ENCODE assay signal across 1 cellular context in the genomic region with DNA sequence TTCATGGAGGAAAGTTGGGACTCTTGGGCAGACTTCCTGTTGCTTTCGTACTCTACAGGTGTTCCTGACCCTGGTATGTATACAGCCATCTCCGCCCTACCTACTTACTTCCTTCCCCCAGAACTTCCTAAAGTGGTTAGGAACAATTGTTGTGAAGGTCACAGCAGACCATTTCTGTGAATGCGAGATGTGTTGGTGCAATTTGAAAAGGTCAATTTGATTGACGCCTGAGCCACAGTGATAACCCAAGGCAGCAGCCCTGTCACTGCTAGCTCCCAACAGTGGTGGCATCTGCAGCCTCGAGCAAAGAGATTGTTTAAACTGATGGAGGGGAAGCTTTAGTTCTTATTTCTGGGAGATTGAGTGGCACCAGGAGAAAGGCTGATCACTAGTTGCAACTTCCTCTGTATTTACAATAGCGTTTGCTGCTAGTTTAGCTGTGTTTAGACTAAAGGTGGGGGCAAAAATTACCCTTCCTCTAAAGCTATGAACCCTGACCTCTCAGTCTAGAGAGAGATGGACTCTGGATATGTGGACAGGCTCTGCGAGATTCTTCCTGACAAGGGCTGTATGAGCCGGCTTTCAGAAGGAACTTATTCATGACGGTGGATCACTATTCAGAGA.
TF ChIP-seq lines count a peak whose summit lies in the region.

No MANE protein-coding gene starts in this region.

TF ChIP-seq in HepG2, 621 proteins besides CTCF, POLR2A, EP300 and RAD21 (continued from another document and continues in another):
- TF ChIP-seq, protein P1, sequence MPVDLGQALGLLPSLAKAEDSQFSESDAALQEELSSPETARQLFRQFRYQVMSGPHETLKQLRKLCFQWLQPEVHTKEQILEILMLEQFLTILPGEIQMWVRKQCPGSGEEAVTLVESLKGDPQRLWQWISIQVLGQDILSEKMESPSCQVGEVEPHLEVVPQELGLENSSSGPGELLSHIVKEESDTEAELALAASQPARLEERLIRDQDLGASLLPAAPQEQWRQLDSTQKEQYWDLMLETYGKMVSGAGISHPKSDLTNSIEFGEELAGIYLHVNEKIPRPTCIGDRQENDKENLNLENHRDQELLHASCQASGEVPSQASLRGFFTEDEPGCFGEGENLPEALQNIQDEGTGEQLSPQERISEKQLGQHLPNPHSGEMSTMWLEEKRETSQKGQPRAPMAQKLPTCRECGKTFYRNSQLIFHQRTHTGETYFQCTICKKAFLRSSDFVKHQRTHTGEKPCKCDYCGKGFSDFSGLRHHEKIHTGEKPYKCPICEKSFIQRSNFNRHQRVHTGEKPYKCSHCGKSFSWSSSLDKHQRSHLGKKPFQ (CRISPR knock-in tag; IDR thresholded peaks at IDR 0.05; ENCODE audit: insufficient replicate concordance) = no peak
- TF ChIP-seq ZNF468 (CRISPR knock-in tag; IDR thresholded peaks at IDR 0.05) = no peak
- no peak for TF ChIP-seq ZFP82 (CRISPR knock-in tag; IDR thresholded peaks at IDR 0.05; ENCODE audit: borderline replicate concordance)
- no peak for TF ChIP-seq PAX8 (CRISPR knock-in tag; IDR thresholded peaks at IDR 0.05; ENCODE audit: borderline replicate concordance)
- TF ChIP-seq ZSCAN25 (CRISPR knock-in tag; IDR thresholded peaks at IDR 0.05) = no peak
- no peak for TF ChIP-seq LRRFIP1 (CRISPR knock-in tag; conservative IDR thresholded peaks at IDR 0.05)
- no peak; the same call in 1 of the 2 replicates for TF ChIP-seq NCOA1 (CRISPR knock-in tag; IDR thresholded peaks at IDR 0.05)
- TF ChIP-seq ZFY (CRISPR knock-in tag; IDR thresholded peaks at IDR 0.05) = no peak
- no peak for TF ChIP-seq MED13 (CRISPR knock-in tag; IDR thresholded peaks at IDR 0.05)
- no peak; the same call in 1 of the 2 replicates for TF ChIP-seq ZBTB7B (CRISPR knock-in tag; IDR thresholded peaks at IDR 0.05)
- TF ChIP-seq, protein P2, sequence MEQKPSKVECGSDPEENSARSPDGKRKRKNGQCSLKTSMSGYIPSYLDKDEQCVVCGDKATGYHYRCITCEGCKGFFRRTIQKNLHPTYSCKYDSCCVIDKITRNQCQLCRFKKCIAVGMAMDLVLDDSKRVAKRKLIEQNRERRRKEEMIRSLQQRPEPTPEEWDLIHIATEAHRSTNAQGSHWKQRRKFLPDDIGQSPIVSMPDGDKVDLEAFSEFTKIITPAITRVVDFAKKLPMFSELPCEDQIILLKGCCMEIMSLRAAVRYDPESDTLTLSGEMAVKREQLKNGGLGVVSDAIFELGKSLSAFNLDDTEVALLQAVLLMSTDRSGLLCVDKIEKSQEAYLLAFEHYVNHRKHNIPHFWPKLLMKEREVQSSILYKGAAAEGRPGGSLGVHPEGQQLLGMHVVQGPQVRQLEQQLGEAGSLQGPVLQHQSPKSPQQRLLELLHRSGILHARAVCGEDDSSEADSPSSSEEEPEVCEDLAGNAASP (CRISPR knock-in tag; IDR thresholded peaks at IDR 0.05; ENCODE audit: borderline replicate concordance) = peak; percentile 73; the same call in 1 of the 2 replicates
- no peak for TF ChIP-seq ZNF501 (CRISPR knock-in tag; IDR thresholded peaks at IDR 0.05)
- peak; percentile 34; the same call in 1 of the 2 replicates for TF ChIP-seq NR1H2 (CRISPR knock-in tag; IDR thresholded peaks at IDR 0.05; ENCODE audit: borderline replicate concordance, low read depth)
- TF ChIP-seq KAT2B (IDR thresholded peaks at IDR 0.05; ENCODE audit: borderline replicate concordance, low read depth, low read length) = no peak
- TF ChIP-seq HOXD1 (CRISPR knock-in tag; IDR thresholded peaks at IDR 0.05) = 0 out of 2 replicates have a peak, but pooled peaks have one; percentile 4
- no peak for TF ChIP-seq KLF9 (CRISPR knock-in tag; IDR thresholded peaks at IDR 0.05; ENCODE audit: low read depth)
- no peak for TF ChIP-seq RFX3 (CRISPR knock-in tag; IDR thresholded peaks at IDR 0.05)
- no peak for TF ChIP-seq ZBTB21 (CRISPR knock-in tag; IDR thresholded peaks at IDR 0.05)
- no peak for TF ChIP-seq FOXM1 (CRISPR knock-in tag; IDR thresholded peaks at IDR 0.05)
- TF ChIP-seq ZNF660 (CRISPR knock-in tag; IDR thresholded peaks at IDR 0.05; ENCODE audit: borderline replicate concordance, low read depth) = no peak
- no peak for TF ChIP-seq USF2 (IDR thresholded peaks at IDR 0.05; ENCODE audit: low read depth, low read length)
- no peak for TF ChIP-seq USF2 (CRISPR knock-in tag; IDR thresholded peaks at IDR 0.05; ENCODE audit: borderline replicate concordance)
- TF ChIP-seq GPBP1L1 (CRISPR knock-in tag; IDR thresholded peaks at IDR 0.05) = no peak
- TF ChIP-seq ATM (IDR thresholded peaks at IDR 0.05; ENCODE audit: borderline replicate concordance) = no peak
- no peak; the same call in 1 of the 2 replicates for TF ChIP-seq ATF1 (CRISPR knock-in tag; IDR thresholded peaks at IDR 0.05)
- no peak for TF ChIP-seq ARNT (IDR thresholded peaks at IDR 0.05)
- TF ChIP-seq GTF2F1 (IDR thresholded peaks at IDR 0.05; ENCODE audit: low read length) = no peak
- TF ChIP-seq ZEB1 (IDR thresholded peaks at IDR 0.05; ENCODE audit: insufficient replicate concordance, low read depth) = peak; percentile 29
- no peak for TF ChIP-seq ZFYVE20 (CRISPR knock-in tag; IDR thresholded peaks at IDR 0.05; ENCODE audit: borderline replicate concordance, low read depth)
- TF ChIP-seq FOXA1 (IDR thresholded peaks at IDR 0.05) = no peak
- TF ChIP-seq FOXA1 (CRISPR knock-in tag; IDR thresholded peaks at IDR 0.05) = peak; percentile 75; the same call in 1 of the 2 replicates
- TF ChIP-seq SOX13 (IDR thresholded peaks at IDR 0.05) = no peak; the same call in 1 of the 2 replicates
- TF ChIP-seq SOX13 (CRISPR knock-in tag; conservative IDR thresholded peaks at IDR 0.05 in 1 of 2, IDR thresholded peaks at IDR 0.05 in 1 of 2) = peak in 1 of 2 experiments; percentile 81; a peak in 2 of 4 replicates
- TF ChIP-seq, protein P3, sequence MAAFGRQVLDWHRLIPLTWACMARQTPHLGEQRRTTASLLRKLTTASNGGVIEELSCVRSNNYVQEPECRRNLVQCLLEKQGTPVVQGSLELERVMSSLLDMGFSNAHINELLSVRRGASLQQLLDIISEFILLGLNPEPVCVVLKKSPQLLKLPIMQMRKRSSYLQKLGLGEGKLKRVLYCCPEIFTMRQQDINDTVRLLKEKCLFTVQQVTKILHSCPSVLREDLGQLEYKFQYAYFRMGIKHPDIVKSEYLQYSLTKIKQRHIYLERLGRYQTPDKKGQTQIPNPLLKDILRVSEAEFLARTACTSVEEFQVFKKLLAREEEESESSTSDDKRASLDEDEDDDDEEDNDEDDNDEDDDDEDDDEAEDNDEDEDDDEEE (CRISPR knock-in tag; IDR thresholded peaks at IDR 0.05) = no peak
- TF ChIP-seq ZNF678 (CRISPR knock-in tag; IDR thresholded peaks at IDR 0.05) = no peak
- no peak for TF ChIP-seq PAF1 (CRISPR knock-in tag; IDR thresholded peaks at IDR 0.05)
- peak; percentile 92 for TF ChIP-seq FOXA3 (CRISPR knock-in tag; IDR thresholded peaks at IDR 0.05)
- no peak for TF ChIP-seq BRCA1 (CRISPR knock-in tag; IDR thresholded peaks at IDR 0.05)
- peak; percentile 35; the same call in 1 of the 2 replicates for TF ChIP-seq ZBTB25 (CRISPR knock-in tag; IDR thresholded peaks at IDR 0.05)
- peak; percentile 72; the same call in 1 of the 2 replicates for TF ChIP-seq ZNF264 (CRISPR knock-in tag; IDR thresholded peaks at IDR 0.05)
- peak; percentile 70 for TF ChIP-seq RCOR2 (CRISPR knock-in tag; IDR thresholded peaks at IDR 0.05)
- TF ChIP-seq, protein P4, sequence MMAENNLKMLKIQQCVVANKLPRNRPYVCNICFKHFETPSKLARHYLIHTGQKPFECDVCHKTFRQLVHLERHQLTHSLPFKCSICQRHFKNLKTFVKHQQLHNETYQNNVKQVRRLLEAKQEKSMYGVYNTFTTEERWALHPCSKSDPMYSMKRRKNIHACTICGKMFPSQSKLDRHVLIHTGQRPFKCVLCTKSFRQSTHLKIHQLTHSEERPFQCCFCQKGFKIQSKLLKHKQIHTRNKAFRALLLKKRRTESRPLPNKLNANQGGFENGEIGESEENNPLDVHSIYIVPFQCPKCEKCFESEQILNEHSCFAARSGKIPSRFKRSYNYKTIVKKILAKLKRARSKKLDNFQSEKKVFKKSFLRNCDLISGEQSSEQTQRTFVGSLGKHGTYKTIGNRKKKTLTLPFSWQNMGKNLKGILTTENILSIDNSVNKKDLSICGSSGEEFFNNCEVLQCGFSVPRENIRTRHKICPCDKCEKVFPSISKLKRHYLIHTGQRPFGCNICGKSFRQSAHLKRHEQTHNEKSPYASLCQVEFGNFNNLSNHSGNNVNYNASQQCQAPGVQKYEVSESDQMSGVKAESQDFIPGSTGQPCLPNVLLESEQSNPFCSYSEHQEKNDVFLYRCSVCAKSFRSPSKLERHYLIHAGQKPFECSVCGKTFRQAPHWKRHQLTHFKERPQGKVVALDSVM (CRISPR knock-in tag; IDR thresholded peaks at IDR 0.05) = 0 out of 2 replicates have a peak, but pooled peaks have one; percentile 39
- no peak for TF ChIP-seq ZNF550 (CRISPR knock-in tag; IDR thresholded peaks at IDR 0.05; ENCODE audit: borderline replicate concordance)
- TF ChIP-seq NFKB2 (CRISPR knock-in tag; IDR thresholded peaks at IDR 0.05; ENCODE audit: borderline replicate concordance) = no peak
- no peak for TF ChIP-seq ZNF20 (CRISPR knock-in tag; IDR thresholded peaks at IDR 0.05)
- TF ChIP-seq ZNF44 (CRISPR knock-in tag; IDR thresholded peaks at IDR 0.05) = no peak
- TF ChIP-seq ZNF850 (CRISPR knock-in tag; conservative IDR thresholded peaks at IDR 0.05) = no peak
- no peak for TF ChIP-seq ZNF414 (CRISPR knock-in tag; IDR thresholded peaks at IDR 0.05)
- TF ChIP-seq ZSCAN20 (CRISPR knock-in tag; IDR thresholded peaks at IDR 0.05; ENCODE audit: borderline replicate concordance) = no peak
- 0 out of 2 replicates have a peak, but pooled peaks have one; percentile 37 for TF ChIP-seq NKX3-1 (CRISPR knock-in tag; IDR thresholded peaks at IDR 0.05)
- no peak for TF ChIP-seq SETDB1 (CRISPR knock-in tag; IDR thresholded peaks at IDR 0.05; ENCODE audit: borderline replicate concordance)
- TF ChIP-seq NRL (CRISPR knock-in tag; IDR thresholded peaks at IDR 0.05; ENCODE audit: borderline replicate concordance) = no peak
- TF ChIP-seq ZNF224 (CRISPR knock-in tag; IDR thresholded peaks at IDR 0.05) = no peak
- TF ChIP-seq CC2D1A (CRISPR knock-in tag; IDR thresholded peaks at IDR 0.05) = no peak
- TF ChIP-seq RAD51 (IDR thresholded peaks at IDR 0.05; ENCODE audit: borderline replicate concordance) = no peak
- TF ChIP-seq KAT7 (CRISPR knock-in tag; IDR thresholded peaks at IDR 0.05; ENCODE audit: borderline replicate concordance) = no peak
- TF ChIP-seq ZNF652 (CRISPR knock-in tag; IDR thresholded peaks at IDR 0.05; ENCODE audit: borderline replicate concordance, low read depth) = no peak
- TF ChIP-seq DPF2 (CRISPR knock-in tag; IDR thresholded peaks at IDR 0.05; ENCODE audit: borderline replicate concordance, low read depth) = peak; percentile 88
- peak; percentile 78 for TF ChIP-seq SOX5 (CRISPR knock-in tag; IDR thresholded peaks at IDR 0.05; ENCODE audit: borderline replicate concordance)
- TF ChIP-seq ZKSCAN1 (IDR thresholded peaks at IDR 0.05; ENCODE audit: low read length) = no peak
